1 cellular context compared by ENCODE assay signal in genomic region chr12:49327368-49327767, GRCh38.
TF ChIP-seq lines count a peak whose summit lies in the region.

No MANE protein-coding gene starts in this region.

TF ChIP-seq in HepG2, 621 proteins besides CTCF, POLR2A, EP300 and RAD21:
- TF ChIP-seq NR2F6 (IDR thresholded peaks at IDR 0.05) (peak; percentile 66), NR2F6 (CRISPR knock-in tag; IDR thresholded peaks at IDR 0.05) (no peak), ZNF10 (CRISPR knock-in tag; IDR thresholded peaks at IDR 0.05; ENCODE audit: borderline replicate concordance, low read depth) (no peak), NR2F2 (IDR thresholded peaks at IDR 0.05; ENCODE audit: borderline replicate concordance, low read depth) (peak; percentile 61; the same call in 1 of the 2 replicates)
